Comparison of ENCODE assay signal across 3 cellular contexts in genomic region chr10:131053192-131053591, GRCh38.
TF ChIP-seq lines count a peak whose summit lies in the region.

No MANE protein-coding gene starts in this region.

TF ChIP-seq in HepG2, 621 proteins besides CTCF, POLR2A, EP300 and RAD21:
- TF ChIP-seq RAD51 (IDR thresholded peaks at IDR 0.05; ENCODE audit: borderline replicate concordance) (peak; percentile 59; the same call in 1 of the 2 replicates), USF2 (IDR thresholded peaks at IDR 0.05; ENCODE audit: low read depth, low read length) (0 out of 2 replicates have a peak, but pooled peaks have one; percentile 16), USF2 (CRISPR knock-in tag; IDR thresholded peaks at IDR 0.05; ENCODE audit: borderline replicate concordance) (no peak), SMAD9 (CRISPR knock-in tag; IDR thresholded peaks at IDR 0.05) (no peak)
- TF ChIP-seq, protein P1, sequence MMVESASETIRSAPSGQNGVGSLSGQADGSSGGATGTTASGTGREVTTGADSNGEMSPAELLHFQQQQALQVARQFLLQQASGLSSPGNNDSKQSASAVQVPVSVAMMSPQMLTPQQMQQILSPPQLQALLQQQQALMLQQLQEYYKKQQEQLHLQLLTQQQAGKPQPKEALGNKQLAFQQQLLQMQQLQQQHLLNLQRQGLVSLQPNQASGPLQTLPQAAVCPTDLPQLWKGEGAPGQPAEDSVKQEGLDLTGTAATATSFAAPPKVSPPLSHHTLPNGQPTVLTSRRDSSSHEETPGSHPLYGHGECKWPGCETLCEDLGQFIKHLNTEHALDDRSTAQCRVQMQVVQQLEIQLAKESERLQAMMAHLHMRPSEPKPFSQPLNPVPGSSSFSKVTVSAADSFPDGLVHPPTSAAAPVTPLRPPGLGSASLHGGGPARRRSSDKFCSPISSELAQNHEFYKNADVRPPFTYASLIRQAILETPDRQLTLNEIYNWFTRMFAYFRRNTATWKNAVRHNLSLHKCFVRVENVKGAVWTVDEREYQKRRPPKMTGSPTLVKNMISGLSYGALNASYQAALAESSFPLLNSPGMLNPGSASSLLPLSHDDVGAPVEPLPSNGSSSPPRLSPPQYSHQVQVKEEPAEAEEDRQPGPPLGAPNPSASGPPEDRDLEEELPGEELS (CRISPR knock-in tag; IDR thresholded peaks at IDR 0.05), result no peak

TF ChIP-seq in K562, 482 proteins besides CTCF, POLR2A, EP300 and RAD21:
- TF ChIP-seq, protein P2, sequence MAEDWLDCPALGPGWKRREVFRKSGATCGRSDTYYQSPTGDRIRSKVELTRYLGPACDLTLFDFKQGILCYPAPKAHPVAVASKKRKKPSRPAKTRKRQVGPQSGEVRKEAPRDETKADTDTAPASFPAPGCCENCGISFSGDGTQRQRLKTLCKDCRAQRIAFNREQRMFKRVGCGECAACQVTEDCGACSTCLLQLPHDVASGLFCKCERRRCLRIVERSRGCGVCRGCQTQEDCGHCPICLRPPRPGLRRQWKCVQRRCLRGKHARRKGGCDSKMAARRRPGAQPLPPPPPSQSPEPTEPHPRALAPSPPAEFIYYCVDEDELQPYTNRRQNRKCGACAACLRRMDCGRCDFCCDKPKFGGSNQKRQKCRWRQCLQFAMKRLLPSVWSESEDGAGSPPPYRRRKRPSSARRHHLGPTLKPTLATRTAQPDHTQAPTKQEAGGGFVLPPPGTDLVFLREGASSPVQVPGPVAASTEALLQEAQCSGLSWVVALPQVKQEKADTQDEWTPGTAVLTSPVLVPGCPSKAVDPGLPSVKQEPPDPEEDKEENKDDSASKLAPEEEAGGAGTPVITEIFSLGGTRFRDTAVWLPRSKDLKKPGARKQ (CRISPR knock-in tag; IDR thresholded peaks at IDR 0.05), result no peak
- peak; percentile 62 for TF ChIP-seq TFE3 (CRISPR knock-in tag; IDR thresholded peaks at IDR 0.05)
TF ChIP-seq in K562: peak in this region for 1.

TF ChIP-seq in H1, 55 proteins besides CTCF, POLR2A, EP300 and RAD21:
- TF ChIP-seq JUND (IDR thresholded peaks at IDR 0.05; ENCODE audit: low read length) (no peak), EGR1 (IDR thresholded peaks at IDR 0.05; ENCODE audit: borderline replicate concordance, low read depth, low read length) (no peak), BACH1 (IDR thresholded peaks at IDR 0.05; ENCODE audit: low read length) (no peak), MAFK (IDR thresholded peaks at IDR 0.05; ENCODE audit: low read depth, low read length) (no peak), YY1 (IDR thresholded peaks at IDR 0.05; ENCODE audit: low read depth, low read length) (no peak), GTF2F1 (IDR thresholded peaks at IDR 0.05; ENCODE audit: borderline replicate concordance, low read depth, low read length) (no peak), RXRA (IDR thresholded peaks at IDR 0.05; ENCODE audit: insufficient read depth, low read depth, low read length) (no peak), TCF12 (IDR thresholded peaks at IDR 0.05; ENCODE audit: low read depth, low read length) (no peak), ASH2L (IDR thresholded peaks at IDR 0.05; ENCODE audit: low read length) (no peak), CHD2 (IDR thresholded peaks at IDR 0.05; ENCODE audit: low read length) (no peak), SP1 (IDR thresholded peaks at IDR 0.05; ENCODE audit: low read depth, low read length) (no peak), SRF (IDR thresholded peaks at IDR 0.05; ENCODE audit: low read depth, low read length) (no peak), HDAC6 (IDR thresholded peaks at IDR 0.05; ENCODE audit: low read depth, low read length) (no peak), TAF1 (IDR thresholded peaks at IDR 0.05; ENCODE audit: low read depth, low read length) (no peak), SP4 (IDR thresholded peaks at IDR 0.05; ENCODE audit: low read length) (no peak), RBBP5 (IDR thresholded peaks at IDR 0.05; ENCODE audit: borderline replicate concordance, low read depth, low read length) (no peak), ZNF274 (IDR thresholded peaks at IDR 0.05; ENCODE audit: borderline replicate concordance, extremely low read depth, low read length) (no peak)
- TF ChIP-seq, protein P3, sequence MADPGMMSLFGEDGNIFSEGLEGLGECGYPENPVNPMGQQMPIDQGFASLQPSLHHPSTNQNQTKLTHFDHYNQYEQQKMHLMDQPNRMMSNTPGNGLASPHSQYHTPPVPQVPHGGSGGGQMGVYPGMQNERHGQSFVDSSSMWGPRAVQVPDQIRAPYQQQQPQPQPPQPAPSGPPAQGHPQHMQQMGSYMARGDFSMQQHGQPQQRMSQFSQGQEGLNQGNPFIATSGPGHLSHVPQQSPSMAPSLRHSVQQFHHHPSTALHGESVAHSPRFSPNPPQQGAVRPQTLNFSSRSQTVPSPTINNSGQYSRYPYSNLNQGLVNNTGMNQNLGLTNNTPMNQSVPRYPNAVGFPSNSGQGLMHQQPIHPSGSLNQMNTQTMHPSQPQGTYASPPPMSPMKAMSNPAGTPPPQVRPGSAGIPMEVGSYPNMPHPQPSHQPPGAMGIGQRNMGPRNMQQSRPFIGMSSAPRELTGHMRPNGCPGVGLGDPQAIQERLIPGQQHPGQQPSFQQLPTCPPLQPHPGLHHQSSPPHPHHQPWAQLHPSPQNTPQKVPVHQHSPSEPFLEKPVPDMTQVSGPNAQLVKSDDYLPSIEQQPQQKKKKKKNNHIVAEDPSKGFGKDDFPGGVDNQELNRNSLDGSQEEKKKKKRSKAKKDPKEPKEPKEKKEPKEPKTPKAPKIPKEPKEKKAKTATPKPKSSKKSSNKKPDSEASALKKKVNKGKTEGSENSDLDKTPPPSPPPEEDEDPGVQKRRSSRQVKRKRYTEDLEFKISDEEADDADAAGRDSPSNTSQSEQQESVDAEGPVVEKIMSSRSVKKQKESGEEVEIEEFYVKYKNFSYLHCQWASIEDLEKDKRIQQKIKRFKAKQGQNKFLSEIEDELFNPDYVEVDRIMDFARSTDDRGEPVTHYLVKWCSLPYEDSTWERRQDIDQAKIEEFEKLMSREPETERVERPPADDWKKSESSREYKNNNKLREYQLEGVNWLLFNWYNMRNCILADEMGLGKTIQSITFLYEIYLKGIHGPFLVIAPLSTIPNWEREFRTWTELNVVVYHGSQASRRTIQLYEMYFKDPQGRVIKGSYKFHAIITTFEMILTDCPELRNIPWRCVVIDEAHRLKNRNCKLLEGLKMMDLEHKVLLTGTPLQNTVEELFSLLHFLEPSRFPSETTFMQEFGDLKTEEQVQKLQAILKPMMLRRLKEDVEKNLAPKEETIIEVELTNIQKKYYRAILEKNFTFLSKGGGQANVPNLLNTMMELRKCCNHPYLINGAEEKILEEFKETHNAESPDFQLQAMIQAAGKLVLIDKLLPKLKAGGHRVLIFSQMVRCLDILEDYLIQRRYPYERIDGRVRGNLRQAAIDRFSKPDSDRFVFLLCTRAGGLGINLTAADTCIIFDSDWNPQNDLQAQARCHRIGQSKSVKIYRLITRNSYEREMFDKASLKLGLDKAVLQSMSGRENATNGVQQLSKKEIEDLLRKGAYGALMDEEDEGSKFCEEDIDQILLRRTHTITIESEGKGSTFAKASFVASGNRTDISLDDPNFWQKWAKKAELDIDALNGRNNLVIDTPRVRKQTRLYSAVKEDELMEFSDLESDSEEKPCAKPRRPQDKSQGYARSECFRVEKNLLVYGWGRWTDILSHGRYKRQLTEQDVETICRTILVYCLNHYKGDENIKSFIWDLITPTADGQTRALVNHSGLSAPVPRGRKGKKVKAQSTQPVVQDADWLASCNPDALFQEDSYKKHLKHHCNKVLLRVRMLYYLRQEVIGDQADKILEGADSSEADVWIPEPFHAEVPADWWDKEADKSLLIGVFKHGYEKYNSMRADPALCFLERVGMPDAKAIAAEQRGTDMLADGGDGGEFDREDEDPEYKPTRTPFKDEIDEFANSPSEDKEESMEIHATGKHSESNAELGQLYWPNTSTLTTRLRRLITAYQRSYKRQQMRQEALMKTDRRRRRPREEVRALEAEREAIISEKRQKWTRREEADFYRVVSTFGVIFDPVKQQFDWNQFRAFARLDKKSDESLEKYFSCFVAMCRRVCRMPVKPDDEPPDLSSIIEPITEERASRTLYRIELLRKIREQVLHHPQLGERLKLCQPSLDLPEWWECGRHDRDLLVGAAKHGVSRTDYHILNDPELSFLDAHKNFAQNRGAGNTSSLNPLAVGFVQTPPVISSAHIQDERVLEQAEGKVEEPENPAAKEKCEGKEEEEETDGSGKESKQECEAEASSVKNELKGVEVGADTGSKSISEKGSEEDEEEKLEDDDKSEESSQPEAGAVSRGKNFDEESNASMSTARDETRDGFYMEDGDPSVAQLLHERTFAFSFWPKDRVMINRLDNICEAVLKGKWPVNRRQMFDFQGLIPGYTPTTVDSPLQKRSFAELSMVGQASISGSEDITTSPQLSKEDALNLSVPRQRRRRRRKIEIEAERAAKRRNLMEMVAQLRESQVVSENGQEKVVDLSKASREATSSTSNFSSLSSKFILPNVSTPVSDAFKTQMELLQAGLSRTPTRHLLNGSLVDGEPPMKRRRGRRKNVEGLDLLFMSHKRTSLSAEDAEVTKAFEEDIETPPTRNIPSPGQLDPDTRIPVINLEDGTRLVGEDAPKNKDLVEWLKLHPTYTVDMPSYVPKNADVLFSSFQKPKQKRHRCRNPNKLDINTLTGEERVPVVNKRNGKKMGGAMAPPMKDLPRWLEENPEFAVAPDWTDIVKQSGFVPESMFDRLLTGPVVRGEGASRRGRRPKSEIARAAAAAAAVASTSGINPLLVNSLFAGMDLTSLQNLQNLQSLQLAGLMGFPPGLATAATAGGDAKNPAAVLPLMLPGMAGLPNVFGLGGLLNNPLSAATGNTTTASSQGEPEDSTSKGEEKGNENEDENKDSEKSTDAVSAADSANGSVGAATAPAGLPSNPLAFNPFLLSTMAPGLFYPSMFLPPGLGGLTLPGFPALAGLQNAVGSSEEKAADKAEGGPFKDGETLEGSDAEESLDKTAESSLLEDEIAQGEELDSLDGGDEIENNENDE (IDR thresholded peaks at IDR 0.05; ENCODE audit: insufficient replicate concordance, low read length), result no peak
- TF ChIP-seq, protein P4, sequence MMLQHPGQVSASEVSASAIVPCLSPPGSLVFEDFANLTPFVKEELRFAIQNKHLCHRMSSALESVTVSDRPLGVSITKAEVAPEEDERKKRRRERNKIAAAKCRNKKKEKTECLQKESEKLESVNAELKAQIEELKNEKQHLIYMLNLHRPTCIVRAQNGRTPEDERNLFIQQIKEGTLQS (IDR thresholded peaks at IDR 0.05; ENCODE audit: insufficient read depth, low read depth, low read length), result no peak
